In the genomic region with DNA sequence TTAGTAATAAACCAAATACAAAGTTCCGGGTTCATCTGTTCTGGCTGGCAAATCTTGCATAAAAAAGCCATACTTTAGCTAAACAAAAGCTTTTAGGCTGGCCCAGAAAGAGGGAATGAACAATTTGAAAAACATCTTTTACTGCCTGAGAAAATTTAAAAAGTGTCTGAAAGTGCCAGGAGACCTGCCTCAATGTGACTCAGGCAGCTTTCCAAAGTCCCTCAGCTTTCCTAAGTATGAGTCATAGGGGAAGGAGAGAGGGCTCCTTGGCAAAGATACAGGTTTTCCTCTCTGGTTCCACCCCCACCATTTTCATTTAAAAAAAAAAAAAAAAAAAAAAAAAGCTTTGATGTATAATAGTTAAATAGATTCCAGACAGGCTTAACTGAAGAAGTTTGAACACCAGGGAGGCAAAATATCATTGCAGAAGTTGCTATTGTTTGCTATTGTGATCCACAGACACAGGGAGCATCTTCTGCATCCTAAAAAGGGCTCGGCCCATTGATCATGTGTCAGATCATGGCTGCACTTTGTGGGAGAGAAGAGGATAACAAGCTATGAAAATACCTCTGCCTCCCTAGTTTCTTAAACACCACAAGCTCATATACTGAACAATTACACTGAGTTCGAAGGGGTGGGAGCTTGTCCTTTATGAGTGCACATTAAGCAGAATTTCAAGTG, we compare ENCODE assay signal across 9 cellular contexts.
A peak's percentile ranks its signal among the peaks of the same experiment; 100 is the strongest.
DNase-seq lines count a peak whose midpoint lies in the region; ATAC-seq and TF ChIP-seq lines count a peak whose summit lies in the region.
"Had no signal": no experiment of that assay in that cellular context is flagged by ENCODE, and none has a peak within 500 bp of the region (broad histone marks: within the 10 kb centered on the region; RNA-seq: fewer than 3 reads in every experiment).

No MANE protein-coding gene starts in this region.

- in situ Hi-C loops in Caki2 (cut with HindIII; ENCODE audit: low pct_unique_long_range_greater_than_20kb, low sequenced_read_pairs) = loop anchor here (10.0 kb wide), 1 partner anchor 464 kb away; no protein-coding TSS in a partner anchor

- H4K20me1 ChIP-seq in OCI-LY1 (ENCODE audit: insufficient read depth, low read length) = no peaks in the 10 kb centered on the region

- no peak for TF ChIP-seq EP300 in esophagus muscularis mucosa (IDR thresholded peaks at IDR 0.05)

- peak; percentile 85 for DNase-seq in Caki2 (ENCODE audit: low read depth)
- DNase-seq in esophagus muscularis mucosa (ENCODE audit: extremely low spot score) = no peak
- no peak for DNase-seq in osteocyte (ENCODE audit: extremely low spot score, unreplicated experiment)
- DNase-seq in activated gamma-delta T cell (lab: John Stamatoyannopoulos, UW) = no peak
- no peak for DNase-seq in activated T-cell treated with anti-CD3 and anti-CD28 coated beads, Interleukin-2, amount 50 U/mL, for 24 hours
- no peak for DNase-seq in activated naive CD4-positive, alpha-beta T cell treated with anti-CD3 and anti-CD28 coated beads for 36 hours

- H3K36me3 ChIP-seq in OCI-LY1 (ENCODE audit: insufficient read depth, low read length) (peaks cover 18% of the 10 kb centered on the region; the same call in 1 of the 2 replicates), esophagus muscularis mucosa (no peaks in the 10 kb centered on the region)

- peak overlapping the region; percentile 86 for H3K27ac Mint-ChIP-seq in osteocyte (ENCODE audit: unreplicated experiment)
- no peak overlapping the region for H3K27ac Mint-ChIP-seq in activated T-cell treated with anti-CD3 and anti-CD28 coated beads, Interleukin-2, amount 50 U/mL, for 24 hours
- H3K27ac Mint-ChIP-seq in activated naive CD4-positive, alpha-beta T cell treated with anti-CD3 and anti-CD28 coated beads for 36 hours = no peak overlapping the region

- H3K4me3 ChIP-seq in OCI-LY1 (ENCODE audit: low read depth, low read length, poor library complexity, severe bottlenecking) (no peak overlapping the region), esophagus muscularis mucosa (no peak overlapping the region)

- H3K79me2 ChIP-seq in OCI-LY1 (ENCODE audit: insufficient read depth, low read length) = peaks cover 28% of the 10 kb centered on the region

- no peaks in the 10 kb centered on the region for H3K9me3 Mint-ChIP-seq in osteocyte (ENCODE audit: unreplicated experiment)
- H3K9me3 Mint-ChIP-seq in activated T-cell treated with anti-CD3 and anti-CD28 coated beads, Interleukin-2, amount 50 U/mL, for 24 hours = no peaks in the 10 kb centered on the region
- H3K9me3 Mint-ChIP-seq in activated naive CD4-positive, alpha-beta T cell treated with anti-CD3 and anti-CD28 coated beads for 36 hours = no peaks in the 10 kb centered on the region

- H3K27me3 Mint-ChIP-seq in osteocyte (ENCODE audit: unreplicated experiment) = no peaks in the 10 kb centered on the region
- H3K27me3 Mint-ChIP-seq in activated T-cell treated with anti-CD3 and anti-CD28 coated beads, Interleukin-2, amount 50 U/mL, for 24 hours = no peaks in the 10 kb centered on the region
- no peaks in the 10 kb centered on the region for H3K27me3 Mint-ChIP-seq in activated naive CD4-positive, alpha-beta T cell treated with anti-CD3 and anti-CD28 coated beads for 36 hours (ENCODE audit: low read depth)

- no peak overlapping the region for H2AFZ ChIP-seq in OCI-LY1 (ENCODE audit: low read length)

- H3K36me3 Mint-ChIP-seq in osteocyte (ENCODE audit: unreplicated experiment) = peaks cover 5% of the 10 kb centered on the region
- H3K36me3 Mint-ChIP-seq in activated T-cell treated with anti-CD3 and anti-CD28 coated beads, Interleukin-2, amount 50 U/mL, for 24 hours (ENCODE audit: low read depth) = peaks cover 53% of the 10 kb centered on the region
- H3K36me3 Mint-ChIP-seq in activated naive CD4-positive, alpha-beta T cell treated with anti-CD3 and anti-CD28 coated beads for 36 hours (ENCODE audit: low read depth) = peaks cover 13% of the 10 kb centered on the region

- no peaks in the 10 kb centered on the region for H3K9me2 ChIP-seq in OCI-LY1 (ENCODE audit: low read depth, low read length)

- TF ChIP-seq CTCF in OCI-LY1 (IDR thresholded peaks at IDR 0.05; ENCODE audit: low read length) (no peak), esophagus muscularis mucosa (IDR thresholded peaks at IDR 0.05) (no peak), osteocyte (IDR thresholded peaks at IDR 0.05) (no peak)

- WGBS in esophagus muscularis mucosa = 37% methylated on average over 3 of the region's 3 CpGs

- no peak overlapping the region for H3K9ac ChIP-seq in OCI-LY1 (ENCODE audit: low read length)

- CTCF ChIA-PET in activated naive CD4-positive, alpha-beta T cell treated with anti-CD3 and anti-CD28 coated beads for 36 hours (lab: Charles Lee) = interaction anchor here (0.7 kb wide), 1 partner anchor 268 kb away, joined by 3 read pairs; no protein-coding TSS in a partner anchor

- no peak for ATAC-seq in HG03442 (IDR thresholded peaks at IDR 0.05; ENCODE audit: unreplicated experiment)

- no peaks in the 10 kb centered on the region for H3F3A ChIP-seq in OCI-LY1 (ENCODE audit: insufficient read depth, low read length)

- peak overlapping the region; percentile 20 for H3K27ac ChIP-seq in OCI-LY1 (ENCODE audit: low read depth, low read length, poor library complexity, severe bottlenecking)
- peak overlapping the region; percentile 70 to 81 (median 78) for H3K27ac ChIP-seq in esophagus muscularis mucosa (replicated peaks in 1 of 4)
- H3K27ac ChIP-seq: epithelial cell of prostate had no signal

- H3K4me1 Mint-ChIP-seq in osteocyte (ENCODE audit: unreplicated experiment) = peaks cover 89% of the 10 kb centered on the region
- H3K4me1 Mint-ChIP-seq in activated T-cell treated with anti-CD3 and anti-CD28 coated beads, Interleukin-2, amount 50 U/mL, for 24 hours (ENCODE audit: low read depth) = peaks cover 34% of the 10 kb centered on the region
- H3K4me1 Mint-ChIP-seq in activated naive CD4-positive, alpha-beta T cell treated with anti-CD3 and anti-CD28 coated beads for 36 hours (ENCODE audit: low read depth) = peaks cover 28% of the 10 kb centered on the region

- H3K4me2 ChIP-seq in OCI-LY1 (ENCODE audit: low read length) = no peak overlapping the region

- intact Hi-C loops in esophagus muscularis mucosa (cut with DNase I) = no loop called here
- intact Hi-C loops in activated naive CD4-positive, alpha-beta T cell treated with anti-CD3 and anti-CD28 coated beads for 36 hours (cut with micrococcal nuclease) = no loop called here

- no peak for TF ChIP-seq POLR2A in esophagus muscularis mucosa (IDR thresholded peaks at IDR 0.05; ENCODE audit: low read depth)

- peak overlapping the region; percentile 44 for H3K4me3 Mint-ChIP-seq in osteocyte (ENCODE audit: unreplicated experiment)
- no peak overlapping the region for H3K4me3 Mint-ChIP-seq in activated T-cell treated with anti-CD3 and anti-CD28 coated beads, Interleukin-2, amount 50 U/mL, for 24 hours
- no peak overlapping the region for H3K4me3 Mint-ChIP-seq in activated naive CD4-positive, alpha-beta T cell treated with anti-CD3 and anti-CD28 coated beads for 36 hours

- H3K9me3 ChIP-seq in OCI-LY1 (ENCODE audit: low read length) (no peaks in the 10 kb centered on the region), esophagus muscularis mucosa (no peaks in the 10 kb centered on the region)

- H3K27me3 ChIP-seq in OCI-LY1 (ENCODE audit: insufficient read depth, low read length) (no peaks in the 10 kb centered on the region), esophagus muscularis mucosa (no peaks in the 10 kb centered on the region)

- H3K4me1 ChIP-seq in OCI-LY1 (ENCODE audit: insufficient read depth, low read length, severe bottlenecking) (peaks cover 35% of the 10 kb centered on the region), esophagus muscularis mucosa (peaks cover 65 to 93% (median 86%) of the 10 kb centered on the region in 4 donors)
